ENCODE assay signal across 17 cellular contexts in the genomic region with DNA sequence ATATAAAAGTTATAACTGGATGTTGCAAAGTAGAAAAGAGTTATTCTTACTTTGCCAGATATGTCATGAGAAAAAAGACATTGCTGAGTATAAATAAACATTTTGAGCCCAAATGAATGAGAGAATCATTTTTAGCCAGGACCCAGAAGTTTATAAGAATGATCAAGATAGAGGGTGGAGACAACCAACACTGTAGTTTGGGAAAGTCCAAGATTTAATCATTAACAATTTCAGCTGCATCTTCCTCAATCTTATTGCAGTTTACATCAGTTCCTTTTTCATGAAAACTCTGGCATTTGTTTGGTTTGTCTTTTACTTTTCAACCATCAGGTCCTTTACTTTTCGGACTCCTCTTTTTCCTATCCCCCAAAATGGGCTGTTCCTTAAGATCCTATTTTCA.
DNase-seq lines count a peak whose midpoint lies in the region; ATAC-seq and TF ChIP-seq lines count a peak whose summit lies in the region.
"Had no signal": no experiment of that assay in that cellular context is flagged by ENCODE, and none has a peak within 500 bp of the region (broad histone marks: within the 10 kb centered on the region; RNA-seq: fewer than 3 reads in every experiment).

No MANE protein-coding gene starts in this region.

- peaks cover 28% of the 10 kb centered on the region for H3K36me3 ChIP-seq in OCI-LY3 (replicated peaks; ENCODE audit: low read depth, low read length)
- H3K36me3 ChIP-seq: BLaER1 treated with 17β-estradiol and CSF1 and Interleukin-3, amounts not matched to agents 10 nM and 100 nM; HAP-1 had no signal

- H3K4me1 ChIP-seq in OCI-LY3 (ENCODE audit: low read length) = peaks cover 15% of the 10 kb centered on the region

- H3K27me3 ChIP-seq in OCI-LY3 (ENCODE audit: low read depth, low read length) = no peaks in the 10 kb centered on the region
- H3K27me3 ChIP-seq: BLaER1 treated with 17β-estradiol and CSF1 and Interleukin-3, amounts not matched to agents 10 nM and 100 nM had no signal

- H4K20me1 ChIP-seq in OCI-LY3 (ENCODE audit: insufficient read depth, low read length) = no peaks in the 10 kb centered on the region
- H4K20me1 ChIP-seq: BLaER1 treated with 17β-estradiol and CSF1 and Interleukin-3, amounts not matched to agents 10 nM and 100 nM had no signal

- 0 out of 2 replicates have a peak overlapping the region, but pooled peaks have one; percentile 2 for H3K4me3 ChIP-seq in OCI-LY3 (ENCODE audit: low read length)
- H3K4me3 ChIP-seq: BLaER1 treated with 17β-estradiol and CSF1 and Interleukin-3, amounts not matched to agents 10 nM and 100 nM; GM23248; HAP-1; K562 had no signal

- ATAC-seq in GM18511 (IDR thresholded peaks at IDR 0.05; ENCODE audit: unreplicated experiment) (peak; percentile 61), GM19455 (IDR thresholded peaks at IDR 0.05; ENCODE audit: unreplicated experiment) (no peak), HG02623 (IDR thresholded peaks at IDR 0.05; ENCODE audit: unreplicated experiment) (no peak), SK-N-SH treated with all-trans-retinoic acid at 6 μM for 48 hours (no peak)
- ATAC-seq: CD8-positive, alpha-beta T cell; K562 had no signal

- peak overlapping the region; percentile 27 for H3K4me2 ChIP-seq in OCI-LY3 (ENCODE audit: low read length)

- TF ChIP-seq CTCF in OCI-LY3 (IDR thresholded peaks at IDR 0.05; ENCODE audit: low read depth, low read length) = no peak

- peak overlapping the region; percentile 15; the same call in 1 of the 2 replicates for H3K9ac ChIP-seq in OCI-LY3 (ENCODE audit: low read length)
- H3K9ac ChIP-seq: BLaER1 treated with 17β-estradiol and CSF1 and Interleukin-3, amounts not matched to agents 10 nM and 100 nM; GM23248 had no signal

- no peak overlapping the region for H2AFZ ChIP-seq in OCI-LY3 (ENCODE audit: low read depth, low read length)
- H2AFZ ChIP-seq: GM23248 had no signal

- H3K27ac ChIP-seq in OCI-LY3 (ENCODE audit: low read length) = peak overlapping the region; percentile 58
- H3K27ac ChIP-seq: GM23248, HL-60 had no signal

- DNase-seq in fibroblast of peridontal ligament (ENCODE audit: extremely low read depth) = peak; percentile 43
- DNase-seq in kidney tubule cell (ENCODE audit: low spot score) = peak; percentile 34
- DNase-seq: CD8-positive, alpha-beta T cell; COR-L47; DMS153; DMS79; GDM1; GM23248 had no signal

- H3K79me2 ChIP-seq in OCI-LY3 (ENCODE audit: low read length) = no peaks in the 10 kb centered on the region

- H3K9me3 ChIP-seq in OCI-LY3 (ENCODE audit: insufficient read depth, low read length) = peaks cover 21% of the 10 kb centered on the region

TF ChIP-seq in SK-N-SH treated with all-trans-retinoic acid at 6 μM for 48 hours, 23 proteins besides CTCF, POLR2A, EP300 and RAD21:
- no peak for TF ChIP-seq PPARA (CRISPR knock-in tag; IDR thresholded peaks at IDR 0.05; ENCODE audit: borderline replicate concordance)
- TF ChIP-seq ISL1 (CRISPR knock-in tag; IDR thresholded peaks at IDR 0.05) = no peak
- TF ChIP-seq ZFP30 (CRISPR knock-in tag; IDR thresholded peaks at IDR 0.05) = no peak
- TF ChIP-seq TCF4 (CRISPR knock-in tag; IDR thresholded peaks at IDR 0.05; ENCODE audit: borderline replicate concordance) = no peak
- TF ChIP-seq, protein P1, sequence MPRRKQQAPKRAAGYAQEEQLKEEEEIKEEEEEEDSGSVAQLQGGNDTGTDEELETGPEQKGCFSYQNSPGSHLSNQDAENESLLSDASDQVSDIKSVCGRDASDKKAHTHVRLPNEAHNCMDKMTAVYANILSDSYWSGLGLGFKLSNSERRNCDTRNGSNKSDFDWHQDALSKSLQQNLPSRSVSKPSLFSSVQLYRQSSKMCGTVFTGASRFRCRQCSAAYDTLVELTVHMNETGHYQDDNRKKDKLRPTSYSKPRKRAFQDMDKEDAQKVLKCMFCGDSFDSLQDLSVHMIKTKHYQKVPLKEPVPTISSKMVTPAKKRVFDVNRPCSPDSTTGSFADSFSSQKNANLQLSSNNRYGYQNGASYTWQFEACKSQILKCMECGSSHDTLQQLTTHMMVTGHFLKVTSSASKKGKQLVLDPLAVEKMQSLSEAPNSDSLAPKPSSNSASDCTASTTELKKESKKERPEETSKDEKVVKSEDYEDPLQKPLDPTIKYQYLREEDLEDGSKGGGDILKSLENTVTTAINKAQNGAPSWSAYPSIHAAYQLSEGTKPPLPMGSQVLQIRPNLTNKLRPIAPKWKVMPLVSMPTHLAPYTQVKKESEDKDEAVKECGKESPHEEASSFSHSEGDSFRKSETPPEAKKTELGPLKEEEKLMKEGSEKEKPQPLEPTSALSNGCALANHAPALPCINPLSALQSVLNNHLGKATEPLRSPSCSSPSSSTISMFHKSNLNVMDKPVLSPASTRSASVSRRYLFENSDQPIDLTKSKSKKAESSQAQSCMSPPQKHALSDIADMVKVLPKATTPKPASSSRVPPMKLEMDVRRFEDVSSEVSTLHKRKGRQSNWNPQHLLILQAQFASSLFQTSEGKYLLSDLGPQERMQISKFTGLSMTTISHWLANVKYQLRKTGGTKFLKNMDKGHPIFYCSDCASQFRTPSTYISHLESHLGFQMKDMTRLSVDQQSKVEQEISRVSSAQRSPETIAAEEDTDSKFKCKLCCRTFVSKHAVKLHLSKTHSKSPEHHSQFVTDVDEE (CRISPR knock-in tag; IDR thresholded peaks at IDR 0.05) = no peak
- TF ChIP-seq, protein P2, sequence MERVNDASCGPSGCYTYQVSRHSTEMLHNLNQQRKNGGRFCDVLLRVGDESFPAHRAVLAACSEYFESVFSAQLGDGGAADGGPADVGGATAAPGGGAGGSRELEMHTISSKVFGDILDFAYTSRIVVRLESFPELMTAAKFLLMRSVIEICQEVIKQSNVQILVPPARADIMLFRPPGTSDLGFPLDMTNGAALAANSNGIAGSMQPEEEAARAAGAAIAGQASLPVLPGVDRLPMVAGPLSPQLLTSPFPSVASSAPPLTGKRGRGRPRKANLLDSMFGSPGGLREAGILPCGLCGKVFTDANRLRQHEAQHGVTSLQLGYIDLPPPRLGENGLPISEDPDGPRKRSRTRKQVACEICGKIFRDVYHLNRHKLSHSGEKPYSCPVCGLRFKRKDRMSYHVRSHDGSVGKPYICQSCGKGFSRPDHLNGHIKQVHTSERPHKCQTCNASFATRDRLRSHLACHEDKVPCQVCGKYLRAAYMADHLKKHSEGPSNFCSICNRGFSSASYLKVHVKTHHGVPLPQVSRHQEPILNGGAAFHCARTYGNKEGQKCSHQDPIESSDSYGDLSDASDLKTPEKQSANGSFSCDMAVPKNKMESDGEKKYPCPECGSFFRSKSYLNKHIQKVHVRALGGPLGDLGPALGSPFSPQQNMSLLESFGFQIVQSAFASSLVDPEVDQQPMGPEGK (CRISPR knock-in tag; IDR thresholded peaks at IDR 0.05; ENCODE audit: borderline replicate concordance) = no peak
